Comparison of ENCODE assay signal across 1 cellular context in the genomic region with DNA sequence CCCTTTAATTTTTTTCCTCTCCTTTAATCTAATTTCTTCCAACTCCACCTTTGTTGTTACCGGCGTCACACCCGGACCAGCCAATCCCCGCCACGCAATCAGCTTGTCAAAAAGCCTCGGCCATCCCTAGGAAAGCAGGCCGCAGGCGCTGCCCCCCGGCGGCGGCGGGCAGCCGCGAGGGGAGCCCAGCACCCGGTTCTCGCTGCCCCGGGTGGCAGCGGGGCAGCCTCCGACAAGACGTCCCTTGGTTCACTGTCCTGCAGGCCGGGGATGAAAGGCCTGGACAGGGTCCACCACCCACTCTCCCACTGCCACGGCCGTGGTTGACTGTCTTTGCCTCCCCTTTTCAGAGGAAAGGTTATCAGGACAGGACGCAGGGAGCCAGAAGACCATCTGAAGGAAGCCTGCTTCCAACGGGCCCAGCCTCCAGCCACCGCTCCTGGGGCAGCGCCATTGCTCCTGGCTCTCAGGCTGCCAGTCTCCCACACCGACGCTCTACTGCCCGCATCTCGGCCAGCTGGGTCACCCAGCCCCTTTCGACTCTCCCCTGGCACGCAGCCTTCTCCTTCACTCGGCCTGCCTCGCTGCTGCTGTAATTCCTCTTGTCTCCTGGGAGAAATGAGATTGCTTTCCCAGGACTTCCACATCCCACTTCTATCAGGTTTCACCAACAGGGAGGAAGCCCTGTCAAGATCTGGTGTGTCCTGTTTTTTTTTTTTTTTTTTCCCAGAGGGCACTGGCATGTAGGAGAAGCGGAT.
TF ChIP-seq lines count a peak whose summit lies in the region.

No MANE protein-coding gene starts in this region.

TF ChIP-seq in HEK293, 187 proteins besides CTCF, POLR2A, EP300 and RAD21 (continued from another document and continues in another):
- TF ChIP-seq, protein P1, sequence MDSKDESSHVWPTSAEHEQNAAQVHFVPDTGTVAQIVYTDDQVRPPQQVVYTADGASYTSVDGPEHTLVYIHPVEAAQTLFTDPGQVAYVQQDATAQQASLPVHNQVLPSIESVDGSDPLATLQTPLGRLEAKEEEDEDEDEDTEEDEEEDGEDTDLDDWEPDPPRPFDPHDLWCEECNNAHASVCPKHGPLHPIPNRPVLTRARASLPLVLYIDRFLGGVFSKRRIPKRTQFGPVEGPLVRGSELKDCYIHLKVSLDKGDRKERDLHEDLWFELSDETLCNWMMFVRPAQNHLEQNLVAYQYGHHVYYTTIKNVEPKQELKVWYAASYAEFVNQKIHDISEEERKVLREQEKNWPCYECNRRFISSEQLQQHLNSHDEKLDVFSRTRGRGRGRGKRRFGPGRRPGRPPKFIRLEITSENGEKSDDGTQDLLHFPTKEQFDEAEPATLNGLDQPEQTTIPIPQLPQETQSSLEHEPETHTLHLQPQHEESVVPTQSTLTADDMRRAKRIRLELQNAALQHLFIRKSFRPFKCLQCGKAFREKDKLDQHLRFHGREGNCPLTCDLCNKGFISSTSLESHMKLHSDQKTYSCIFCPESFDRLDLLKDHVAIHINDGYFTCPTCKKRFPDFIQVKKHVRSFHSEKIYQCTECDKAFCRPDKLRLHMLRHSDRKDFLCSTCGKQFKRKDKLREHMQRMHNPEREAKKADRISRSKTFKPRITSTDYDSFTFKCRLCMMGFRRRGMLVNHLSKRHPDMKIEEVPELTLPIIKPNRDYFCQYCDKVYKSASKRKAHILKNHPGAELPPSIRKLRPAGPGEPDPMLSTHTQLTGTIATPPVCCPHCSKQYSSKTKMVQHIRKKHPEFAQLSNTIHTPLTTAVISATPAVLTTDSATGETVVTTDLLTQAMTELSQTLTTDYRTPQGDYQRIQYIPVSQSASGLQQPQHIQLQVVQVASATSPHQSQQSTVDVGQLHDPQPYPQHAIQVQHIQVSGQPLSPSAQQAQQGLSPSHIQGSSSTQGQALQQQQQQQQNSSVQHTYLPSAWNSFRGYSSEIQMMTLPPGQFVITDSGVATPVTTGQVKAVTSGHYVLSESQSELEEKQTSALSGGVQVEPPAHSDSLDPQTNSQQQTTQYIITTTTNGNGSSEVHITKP (tag by site-specific recombination; IDR thresholded peaks at IDR 0.05), result no peak
- TF ChIP-seq ZNF670 (tag by site-specific recombination; IDR thresholded peaks at IDR 0.05; ENCODE audit: low read depth), result no peak
- TF ChIP-seq, protein P2, sequence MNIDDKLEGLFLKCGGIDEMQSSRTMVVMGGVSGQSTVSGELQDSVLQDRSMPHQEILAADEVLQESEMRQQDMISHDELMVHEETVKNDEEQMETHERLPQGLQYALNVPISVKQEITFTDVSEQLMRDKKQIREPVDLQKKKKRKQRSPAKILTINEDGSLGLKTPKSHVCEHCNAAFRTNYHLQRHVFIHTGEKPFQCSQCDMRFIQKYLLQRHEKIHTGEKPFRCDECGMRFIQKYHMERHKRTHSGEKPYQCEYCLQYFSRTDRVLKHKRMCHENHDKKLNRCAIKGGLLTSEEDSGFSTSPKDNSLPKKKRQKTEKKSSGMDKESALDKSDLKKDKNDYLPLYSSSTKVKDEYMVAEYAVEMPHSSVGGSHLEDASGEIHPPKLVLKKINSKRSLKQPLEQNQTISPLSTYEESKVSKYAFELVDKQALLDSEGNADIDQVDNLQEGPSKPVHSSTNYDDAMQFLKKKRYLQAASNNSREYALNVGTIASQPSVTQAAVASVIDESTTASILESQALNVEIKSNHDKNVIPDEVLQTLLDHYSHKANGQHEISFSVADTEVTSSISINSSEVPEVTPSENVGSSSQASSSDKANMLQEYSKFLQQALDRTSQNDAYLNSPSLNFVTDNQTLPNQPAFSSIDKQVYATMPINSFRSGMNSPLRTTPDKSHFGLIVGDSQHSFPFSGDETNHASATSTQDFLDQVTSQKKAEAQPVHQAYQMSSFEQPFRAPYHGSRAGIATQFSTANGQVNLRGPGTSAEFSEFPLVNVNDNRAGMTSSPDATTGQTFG (tag by site-specific recombination; IDR thresholded peaks at IDR 0.05; ENCODE audit: borderline replicate concordance), result no peak
- TF ChIP-seq OVOL3 (tag by site-specific recombination; IDR thresholded peaks at IDR 0.05), result no peak
- TF ChIP-seq ZNF324 (tag by site-specific recombination; IDR thresholded peaks at IDR 0.05), result no peak
- TF ChIP-seq OSR2 (tag by site-specific recombination; IDR thresholded peaks at IDR 0.05), result no peak; the same call in 1 of the 2 replicates
- TF ChIP-seq, protein P3, sequence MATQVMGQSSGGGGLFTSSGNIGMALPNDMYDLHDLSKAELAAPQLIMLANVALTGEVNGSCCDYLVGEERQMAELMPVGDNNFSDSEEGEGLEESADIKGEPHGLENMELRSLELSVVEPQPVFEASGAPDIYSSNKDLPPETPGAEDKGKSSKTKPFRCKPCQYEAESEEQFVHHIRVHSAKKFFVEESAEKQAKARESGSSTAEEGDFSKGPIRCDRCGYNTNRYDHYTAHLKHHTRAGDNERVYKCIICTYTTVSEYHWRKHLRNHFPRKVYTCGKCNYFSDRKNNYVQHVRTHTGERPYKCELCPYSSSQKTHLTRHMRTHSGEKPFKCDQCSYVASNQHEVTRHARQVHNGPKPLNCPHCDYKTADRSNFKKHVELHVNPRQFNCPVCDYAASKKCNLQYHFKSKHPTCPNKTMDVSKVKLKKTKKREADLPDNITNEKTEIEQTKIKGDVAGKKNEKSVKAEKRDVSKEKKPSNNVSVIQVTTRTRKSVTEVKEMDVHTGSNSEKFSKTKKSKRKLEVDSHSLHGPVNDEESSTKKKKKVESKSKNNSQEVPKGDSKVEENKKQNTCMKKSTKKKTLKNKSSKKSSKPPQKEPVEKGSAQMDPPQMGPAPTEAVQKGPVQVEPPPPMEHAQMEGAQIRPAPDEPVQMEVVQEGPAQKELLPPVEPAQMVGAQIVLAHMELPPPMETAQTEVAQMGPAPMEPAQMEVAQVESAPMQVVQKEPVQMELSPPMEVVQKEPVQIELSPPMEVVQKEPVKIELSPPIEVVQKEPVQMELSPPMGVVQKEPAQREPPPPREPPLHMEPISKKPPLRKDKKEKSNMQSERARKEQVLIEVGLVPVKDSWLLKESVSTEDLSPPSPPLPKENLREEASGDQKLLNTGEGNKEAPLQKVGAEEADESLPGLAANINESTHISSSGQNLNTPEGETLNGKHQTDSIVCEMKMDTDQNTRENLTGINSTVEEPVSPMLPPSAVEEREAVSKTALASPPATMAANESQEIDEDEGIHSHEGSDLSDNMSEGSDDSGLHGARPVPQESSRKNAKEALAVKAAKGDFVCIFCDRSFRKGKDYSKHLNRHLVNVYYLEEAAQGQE (tag by site-specific recombination; IDR thresholded peaks at IDR 0.05), result no peak
- TF ChIP-seq, protein P4, sequence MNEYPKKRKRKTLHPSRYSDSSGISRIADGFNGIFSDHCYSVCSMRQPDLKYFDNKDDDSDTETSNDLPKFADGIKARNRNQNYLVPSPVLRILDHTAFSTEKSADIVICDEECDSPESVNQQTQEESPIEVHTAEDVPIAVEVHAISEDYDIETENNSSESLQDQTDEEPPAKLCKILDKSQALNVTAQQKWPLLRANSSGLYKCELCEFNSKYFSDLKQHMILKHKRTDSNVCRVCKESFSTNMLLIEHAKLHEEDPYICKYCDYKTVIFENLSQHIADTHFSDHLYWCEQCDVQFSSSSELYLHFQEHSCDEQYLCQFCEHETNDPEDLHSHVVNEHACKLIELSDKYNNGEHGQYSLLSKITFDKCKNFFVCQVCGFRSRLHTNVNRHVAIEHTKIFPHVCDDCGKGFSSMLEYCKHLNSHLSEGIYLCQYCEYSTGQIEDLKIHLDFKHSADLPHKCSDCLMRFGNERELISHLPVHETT (tag by site-specific recombination; IDR thresholded peaks at IDR 0.05), result 0 out of 2 replicates have a peak, but pooled peaks have one; percentile 48
- TF ChIP-seq, protein P5, sequence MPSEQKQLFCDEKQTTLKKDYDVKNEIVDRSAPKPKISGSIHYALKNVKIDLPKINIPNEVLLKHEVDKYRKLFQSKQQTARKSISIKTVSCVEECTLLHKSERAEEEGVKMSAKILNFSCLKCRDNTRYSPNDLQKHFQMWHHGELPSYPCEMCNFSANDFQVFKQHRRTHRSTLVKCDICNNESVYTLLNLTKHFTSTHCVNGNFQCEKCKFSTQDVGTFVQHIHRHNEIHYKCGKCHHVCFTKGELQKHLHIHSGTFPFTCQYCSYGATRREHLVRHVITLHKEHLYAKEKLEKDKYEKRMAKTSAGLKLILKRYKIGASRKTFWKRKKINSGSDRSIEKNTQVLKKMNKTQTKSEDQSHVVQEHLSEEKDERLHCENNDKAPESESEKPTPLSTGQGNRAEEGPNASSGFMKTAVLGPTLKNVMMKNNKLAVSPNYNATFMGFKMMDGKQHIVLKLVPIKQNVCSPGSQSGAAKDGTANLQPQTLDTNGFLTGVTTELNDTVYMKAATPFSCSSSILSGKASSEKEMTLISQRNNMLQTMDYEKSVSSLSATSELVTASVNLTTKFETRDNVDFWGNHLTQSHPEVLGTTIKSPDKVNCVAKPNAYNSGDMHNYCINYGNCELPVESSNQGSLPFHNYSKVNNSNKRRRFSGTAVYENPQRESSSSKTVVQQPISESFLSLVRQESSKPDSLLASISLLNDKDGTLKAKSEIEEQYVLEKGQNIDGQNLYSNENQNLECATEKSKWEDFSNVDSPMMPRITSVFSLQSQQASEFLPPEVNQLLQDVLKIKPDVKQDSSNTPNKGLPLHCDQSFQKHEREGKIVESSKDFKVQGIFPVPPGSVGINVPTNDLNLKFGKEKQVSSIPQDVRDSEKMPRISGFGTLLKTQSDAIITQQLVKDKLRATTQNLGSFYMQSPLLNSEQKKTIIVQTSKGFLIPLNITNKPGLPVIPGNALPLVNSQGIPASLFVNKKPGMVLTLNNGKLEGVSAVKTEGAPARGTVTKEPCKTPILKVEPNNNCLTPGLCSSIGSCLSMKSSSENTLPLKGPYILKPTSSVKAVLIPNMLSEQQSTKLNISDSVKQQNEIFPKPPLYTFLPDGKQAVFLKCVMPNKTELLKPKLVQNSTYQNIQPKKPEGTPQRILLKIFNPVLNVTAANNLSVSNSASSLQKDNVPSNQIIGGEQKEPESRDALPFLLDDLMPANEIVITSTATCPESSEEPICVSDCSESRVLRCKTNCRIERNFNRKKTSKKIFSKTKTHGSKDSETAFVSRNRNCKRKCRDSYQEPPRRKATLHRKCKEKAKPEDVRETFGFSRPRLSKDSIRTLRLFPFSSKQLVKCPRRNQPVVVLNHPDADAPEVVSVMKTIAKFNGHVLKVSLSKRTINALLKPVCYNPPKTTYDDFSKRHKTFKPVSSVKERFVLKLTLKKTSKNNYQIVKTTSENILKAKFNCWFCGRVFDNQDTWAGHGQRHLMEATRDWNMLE (tag by site-specific recombination; conservative IDR thresholded peaks at IDR 0.05; ENCODE audit: low read depth), result no peak
- no peak for TF ChIP-seq ZNF747 (tag by site-specific recombination; IDR thresholded peaks at IDR 0.05)
- no peak for TF ChIP-seq ZNF132 (tag by site-specific recombination; IDR thresholded peaks at IDR 0.05; ENCODE audit: borderline replicate concordance)
- 0 out of 2 replicates have a peak, but pooled peaks have one; percentile 34 for TF ChIP-seq ZNF843 (tag by site-specific recombination; IDR thresholded peaks at IDR 0.05)
- no peak for TF ChIP-seq ZNF214 (tag by site-specific recombination; IDR thresholded peaks at IDR 0.05; ENCODE audit: borderline replicate concordance)
- TF ChIP-seq SCRT2 (tag by site-specific recombination; IDR thresholded peaks at IDR 0.05), result no peak
- TF ChIP-seq, protein P6, sequence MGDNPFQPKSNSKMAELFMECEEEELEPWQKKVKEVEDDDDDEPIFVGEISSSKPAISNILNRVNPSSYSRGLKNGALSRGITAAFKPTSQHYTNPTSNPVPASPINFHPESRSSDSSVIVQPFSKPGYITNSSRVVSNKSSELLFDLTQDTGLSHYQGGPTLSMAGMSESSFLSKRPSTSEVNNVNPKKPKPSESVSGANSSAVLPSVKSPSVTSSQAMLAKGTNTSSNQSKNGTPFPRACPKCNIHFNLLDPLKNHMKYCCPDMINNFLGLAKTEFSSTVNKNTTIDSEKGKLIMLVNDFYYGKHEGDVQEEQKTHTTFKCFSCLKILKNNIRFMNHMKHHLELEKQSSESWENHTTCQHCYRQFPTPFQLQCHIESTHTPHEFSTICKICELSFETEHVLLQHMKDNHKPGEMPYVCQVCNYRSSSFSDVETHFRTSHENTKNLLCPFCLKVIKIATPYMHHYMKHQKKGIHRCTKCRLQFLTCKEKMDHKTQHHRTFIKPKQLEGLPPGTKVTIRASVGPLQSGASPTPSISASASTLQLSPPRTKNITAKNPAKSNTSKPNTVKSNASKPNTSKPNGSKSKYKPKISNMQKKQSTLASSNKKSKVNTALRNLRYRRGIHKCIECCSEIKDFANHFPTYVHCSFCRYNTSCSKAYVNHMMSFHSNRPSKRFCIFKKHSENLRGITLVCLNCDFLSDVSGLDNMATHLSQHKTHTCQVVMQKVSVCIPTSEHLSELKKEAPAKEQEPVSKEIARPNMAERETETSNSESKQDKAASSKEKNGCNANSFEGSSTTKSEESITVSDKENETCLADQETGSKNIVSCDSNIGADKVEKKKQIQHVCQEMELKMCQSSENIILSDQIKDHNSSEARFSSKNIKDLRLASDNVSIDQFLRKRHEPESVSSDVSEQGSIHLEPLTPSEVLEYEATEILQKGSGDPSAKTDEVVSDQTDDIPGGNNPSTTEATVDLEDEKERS (tag by site-specific recombination; IDR thresholded peaks at IDR 0.05), result no peak
- TF ChIP-seq TRIM28 (IDR thresholded peaks at IDR 0.05; ENCODE audit: borderline replicate concordance, low read length), result no peak
- TF ChIP-seq ZNF514 (tag by site-specific recombination; IDR thresholded peaks at IDR 0.05), result no peak
- TF ChIP-seq ZNF621 (tag by site-specific recombination; IDR thresholded peaks at IDR 0.05), result no peak
- TF ChIP-seq ZNF37A (tag by site-specific recombination; IDR thresholded peaks at IDR 0.05), result no peak
- TF ChIP-seq ZFHX2 (tag by site-specific recombination; conservative IDR thresholded peaks at IDR 0.05), result peak; percentile 39
- TF ChIP-seq ZNF433 (tag by site-specific recombination; IDR thresholded peaks at IDR 0.05; ENCODE audit: low read depth), result no peak
- TF ChIP-seq ZSCAN23 (tag by site-specific recombination; IDR thresholded peaks at IDR 0.05), result no peak
- TF ChIP-seq, protein P7, sequence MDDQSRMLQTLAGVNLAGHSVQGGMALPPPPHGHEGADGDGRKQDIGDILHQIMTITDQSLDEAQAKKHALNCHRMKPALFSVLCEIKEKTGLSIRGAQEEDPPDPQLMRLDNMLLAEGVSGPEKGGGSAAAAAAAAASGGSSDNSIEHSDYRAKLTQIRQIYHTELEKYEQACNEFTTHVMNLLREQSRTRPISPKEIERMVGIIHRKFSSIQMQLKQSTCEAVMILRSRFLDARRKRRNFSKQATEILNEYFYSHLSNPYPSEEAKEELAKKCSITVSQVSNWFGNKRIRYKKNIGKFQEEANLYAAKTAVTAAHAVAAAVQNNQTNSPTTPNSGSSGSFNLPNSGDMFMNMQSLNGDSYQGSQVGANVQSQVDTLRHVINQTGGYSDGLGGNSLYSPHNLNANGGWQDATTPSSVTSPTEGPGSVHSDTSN (CRISPR knock-in tag; IDR thresholded peaks at IDR 0.05), result no peak
- TF ChIP-seq ZBTB7A (tag by site-specific recombination; IDR thresholded peaks at IDR 0.05; ENCODE audit: low read depth), result no peak
- TF ChIP-seq ZNF830 (tag by site-specific recombination; IDR thresholded peaks at IDR 0.05; ENCODE audit: low read depth), result no peak
- no peak for TF ChIP-seq ZNF785 (tag by site-specific recombination; IDR thresholded peaks at IDR 0.05)
- no peak for TF ChIP-seq HOXC10 (CRISPR knock-in tag; IDR thresholded peaks at IDR 0.05)
- peak; percentile 94 for TF ChIP-seq ZNF223 (tag by site-specific recombination; IDR thresholded peaks at IDR 0.05)
- TF ChIP-seq ZNF341 (tag by site-specific recombination; IDR thresholded peaks at IDR 0.05; ENCODE audit: low read depth), result no peak
- no peak for TF ChIP-seq GLI4 (tag by site-specific recombination; IDR thresholded peaks at IDR 0.05)
